ENCODE assay signal across 36 cellular contexts in the genomic region with DNA sequence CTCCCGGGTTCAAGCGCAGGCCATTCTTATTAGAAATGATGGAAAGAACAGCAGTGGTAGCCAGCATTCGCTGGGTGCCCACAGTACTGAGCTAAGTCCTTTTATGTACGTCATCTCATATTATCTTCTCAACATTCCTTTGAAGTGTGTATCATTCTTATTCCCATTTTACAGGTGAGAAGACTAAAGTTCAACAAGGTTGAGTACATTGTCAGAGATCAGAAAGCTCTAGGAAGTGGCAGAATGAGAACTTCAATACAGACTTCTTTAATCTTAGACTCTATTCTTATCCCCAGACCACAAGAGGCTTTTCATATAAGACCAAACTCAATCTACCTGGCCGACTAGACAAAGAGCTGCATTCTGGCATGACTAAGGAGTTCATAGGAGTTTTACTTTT.
"Had no signal": no experiment of that assay in that cellular context is flagged by ENCODE, and none has a peak within 500 bp of the region (broad histone marks: within the 10 kb centered on the region; RNA-seq: fewer than 3 reads in every experiment).

No MANE protein-coding gene starts in this region.

- H3K9me3 ChIP-seq: adrenal gland, body of pancreas, breast epithelium had no signal

- H3K4me1 ChIP-seq: breast epithelium had no signal

- ATAC-seq: activated CD8-positive, alpha-beta T cell treated with anti-CD3 and anti-CD28 coated beads for 36 hours; activated naive CD4-positive, alpha-beta T cell treated with anti-CD3 and anti-CD28 coated beads, Interleukin-2, amount 50 U/mL, for 72 hours; activated T-cell treated with anti-CD3 and anti-CD28 coated beads, Interleukin-2, amount 50 U/mL, for 4 hours; activated T-cell treated with anti-CD3 and anti-CD28 coated beads, Interleukin-2, amount 50 U/mL, for 72 hours; activated T-helper 17 cell treated with anti-CD3 and anti-CD28 coated beads, Interleukin-2, amount 50 U/mL, for 72 hours; body of pancreas had no signal

- H3K36me3 Mint-ChIP-seq: activated CD4-positive, alpha-beta memory T cell treated with anti-CD3 and anti-CD28 coated beads for 36 hours had no signal

- H3K9me3 Mint-ChIP-seq: activated B cell treated with CpG ODN at 0.5 μM for 24 hours; activated CD4-positive, alpha-beta memory T cell treated with anti-CD3 and anti-CD28 coated beads for 36 hours; activated CD4-positive, alpha-beta T cell treated with anti-CD3 and anti-CD28 coated beads, Interleukin-2, amount 10 ng/mL, durations not matched to agents 24 days and 14 days; activated CD8-positive, alpha-beta T cell treated with anti-CD3 and anti-CD28 coated beads for 36 hours; activated naive CD4-positive, alpha-beta T cell treated with anti-CD3 and anti-CD28 coated beads for 36 hours; activated naive CD8-positive, alpha-beta T cell treated with anti-CD3 and anti-CD28 coated beads for 36 hours; activated T-cell treated with anti-CD3 and anti-CD28 coated beads, Interleukin-2, amount 50 U/mL, for 4 hours; activated T-cell treated with anti-CD3 and anti-CD28 coated beads, Interleukin-2, amount 50 U/mL, for 72 hours; activated T-helper 1 cell treated with anti-CD3 and anti-CD28 coated beads, Interleukin-12 subunit alpha, Interleukin-12 subunit beta, Interleukin-2, Interleukin-4 antibody, amounts not matched to agents 30 ng/mL and 10 ng/mL and 1 ng/mL, durations not matched to agents 14 hours and 24 hours and 36 hours; activated T-helper 17 cell treated with anti-CD3 and anti-CD28 coated beads, Interleukin-2, amount 50 U/mL, for 72 hours; T-helper 1 cell treated with Interleukin-12 subunit alpha and Interleukin-12 subunit beta and Interleukin-4 antibody, amounts not matched to agents 30 μg/mL and 1 μg/mL, for 36 hours; T-helper 2 cell treated with Interferon-gamma antibody and Interleukin-4, amounts not matched to agents 5 μg/mL and 100 μg/mL, for 36 hours had no signal

- FAIRE-seq: astrocyte, TTC549 had no signal

- H3K4me1 Mint-ChIP-seq: activated B cell treated with CpG ODN at 0.5 μM for 24 hours; activated T-helper 17 cell treated with anti-CD3 and anti-CD28 coated beads, Interleukin-2, amount 50 U/mL, for 72 hours had no signal

- H3K27ac Mint-ChIP-seq: activated B cell treated with CpG ODN at 0.5 μM for 24 hours; activated CD4-positive, alpha-beta memory T cell treated with anti-CD3 and anti-CD28 coated beads for 36 hours; activated CD4-positive, alpha-beta T cell treated with anti-CD3 and anti-CD28 coated beads, Interleukin-2, amount 10 ng/mL, durations not matched to agents 24 days and 14 days; activated CD8-positive, alpha-beta T cell treated with anti-CD3 and anti-CD28 coated beads for 36 hours; activated naive CD4-positive, alpha-beta T cell treated with anti-CD3 and anti-CD28 coated beads for 36 hours; activated naive CD4-positive, alpha-beta T cell treated with anti-CD3 and anti-CD28 coated beads, Interleukin-2, amount 50 U/mL, for 72 hours; activated naive CD8-positive, alpha-beta T cell treated with anti-CD3 and anti-CD28 coated beads for 36 hours; activated T-cell treated with anti-CD3 and anti-CD28 coated beads, Interleukin-2, amount 50 U/mL, for 72 hours; activated T-helper 1 cell treated with anti-CD3 and anti-CD28 coated beads, Interleukin-12 subunit alpha, Interleukin-12 subunit beta, Interleukin-2, Interleukin-4 antibody, amounts not matched to agents 30 ng/mL and 10 ng/mL and 1 ng/mL, durations not matched to agents 14 hours and 24 hours and 36 hours; activated T-helper 17 cell treated with anti-CD3 and anti-CD28 coated beads, Interleukin-2, amount 50 U/mL, for 72 hours; T-helper 1 cell treated with Interleukin-12 subunit alpha and Interleukin-12 subunit beta and Interleukin-4 antibody, amounts not matched to agents 30 μg/mL and 1 μg/mL, for 36 hours; T-helper 2 cell treated with Interferon-gamma antibody and Interleukin-4, amounts not matched to agents 5 μg/mL and 100 μg/mL, for 36 hours had no signal

- H3K27me3 Mint-ChIP-seq: activated CD4-positive, alpha-beta T cell treated with anti-CD3 and anti-CD28 coated beads, Interleukin-2, amount 10 ng/mL, durations not matched to agents 24 days and 14 days; activated CD8-positive, alpha-beta T cell treated with anti-CD3 and anti-CD28 coated beads for 36 hours; activated naive CD8-positive, alpha-beta T cell treated with anti-CD3 and anti-CD28 coated beads for 36 hours; activated T-helper 17 cell treated with anti-CD3 and anti-CD28 coated beads, Interleukin-2, amount 50 U/mL, for 72 hours had no signal

- H3K4me3 ChIP-seq: adrenal gland, body of pancreas, breast epithelium had no signal

- H3K27me3 ChIP-seq: adrenal gland, body of pancreas, brain microvascular endothelial cell, breast epithelium had no signal

- H3K36me3 ChIP-seq: adrenal gland, breast epithelium had no signal

- H3K4me3 Mint-ChIP-seq: activated B cell treated with CpG ODN at 0.5 μM for 24 hours; activated CD4-positive, alpha-beta memory T cell treated with anti-CD3 and anti-CD28 coated beads for 36 hours; activated CD4-positive, alpha-beta T cell treated with anti-CD3 and anti-CD28 coated beads, Interleukin-2, amount 10 ng/mL, durations not matched to agents 24 days and 14 days; activated CD8-positive, alpha-beta T cell treated with anti-CD3 and anti-CD28 coated beads for 36 hours; activated naive CD4-positive, alpha-beta T cell treated with anti-CD3 and anti-CD28 coated beads for 36 hours; activated naive CD8-positive, alpha-beta T cell treated with anti-CD3 and anti-CD28 coated beads for 36 hours; activated T-cell treated with anti-CD3 and anti-CD28 coated beads, Interleukin-2, amount 50 U/mL, for 4 hours; activated T-cell treated with anti-CD3 and anti-CD28 coated beads, Interleukin-2, amount 50 U/mL, for 72 hours; activated T-helper 1 cell treated with anti-CD3 and anti-CD28 coated beads, Interleukin-12 subunit alpha, Interleukin-12 subunit beta, Interleukin-2, Interleukin-4 antibody, amounts not matched to agents 30 ng/mL and 10 ng/mL and 1 ng/mL, durations not matched to agents 14 hours and 24 hours and 36 hours; activated T-helper 17 cell treated with anti-CD3 and anti-CD28 coated beads, Interleukin-2, amount 50 U/mL, for 72 hours; T-helper 1 cell treated with Interleukin-12 subunit alpha and Interleukin-12 subunit beta and Interleukin-4 antibody, amounts not matched to agents 30 μg/mL and 1 μg/mL, for 36 hours; T-helper 2 cell treated with Interferon-gamma antibody and Interleukin-4, amounts not matched to agents 5 μg/mL and 100 μg/mL, for 36 hours had no signal

- DNase-seq: activated B cell treated with CpG ODN at 0.5 μM for 24 hours; activated CD4-positive, alpha-beta memory T cell treated with anti-CD3 and anti-CD28 coated beads for 36 hours; activated CD4-positive, alpha-beta T cell treated with anti-CD3 and anti-CD28 coated beads for 4 hours; activated CD4-positive, alpha-beta T cell treated with anti-CD3 and anti-CD28 coated beads, Interleukin-2, amount 10 ng/mL, durations not matched to agents 24 days and 14 days; activated CD4-positive, alpha-beta T cell treated with anti-CD3 and anti-CD28 coated beads, Interleukin-2, amount 50 U/mL, for 1 hour; activated CD4-positive, alpha-beta T cell treated with anti-CD3 and anti-CD28 coated beads, Interleukin-2, amount 50 U/mL, for 4 hours; activated CD4-positive, CD25-positive, alpha-beta regulatory T cell treated with anti-CD3 and anti-CD28 coated beads, Interleukin-2, amount 50 U/mL, for 72 hours; activated CD8-positive, alpha-beta memory T cell treated with anti-CD3 and anti-CD28 coated beads, Interleukin-2, amount 50 U/mL, for 4 hours; activated CD8-positive, alpha-beta T cell treated with anti-CD3 and anti-CD28 coated beads for 36 hours; activated effector memory CD4-positive, alpha-beta T cell treated with anti-CD3 and anti-CD28 coated beads, Interleukin-2, amount 50 U/mL, for 16 hours; activated gamma-delta T cell treated with Interleukin-2 at 50 U/mL for 16 hours; activated naive CD4-positive, alpha-beta T cell; activated naive CD4-positive, alpha-beta T cell treated with anti-CD3 and anti-CD28 coated beads for 36 hours; activated naive CD8-positive, alpha-beta T cell treated with anti-CD3 and anti-CD28 coated beads for 36 hours; activated T-cell treated with anti-CD3 and anti-CD28 coated beads for 4 hours; activated T-cell treated with anti-CD3 and anti-CD28 coated beads, Interleukin-2, amount 50 U/mL, for 1 hour; activated T-cell treated with anti-CD3 and anti-CD28 coated beads, Interleukin-2, amount 50 U/mL, for 4 hours; activated T-cell treated with anti-CD3 and anti-CD28 coated beads, Interleukin-2, amount 50 U/mL, for 72 hours; adrenal gland; amniotic stem cell; aorta; body of pancreas; brain microvascular endothelial cell; central memory CD4-positive, alpha-beta T cell; T-helper 1 cell; T-helper 2 cell; T-helper 9 cell had no signal

- H3K27ac ChIP-seq: adrenal gland, body of pancreas, brain microvascular endothelial cell, breast epithelium, VCaP had no signal
